ENCODE assay signal across 14 cellular contexts in genomic region chr1:37676281-37677243, GRCh38. TPM values are rescaled to one million over a fixed set of nuclear protein-coding genes. Genes with fewer than 3 reads are reported as not detected.
DNase-seq lines count a peak whose midpoint lies in the region; ATAC-seq and TF ChIP-seq lines count a peak whose summit lies in the region.
"Had no signal": no experiment of that assay in that cellular context is flagged by ENCODE, and none has a peak within 500 bp of the region (broad histone marks: within the 10 kb centered on the region; RNA-seq: fewer than 3 reads in every experiment).

No MANE protein-coding gene starts in this region.

- TF ChIP-seq CTCF in GM10266 (IDR thresholded peaks at IDR 0.05; ENCODE audit: control insufficient read depth, insufficient read depth, low read depth, missing control alignments), result no peak
- TF ChIP-seq CTCF in HEK293 (tag by site-specific recombination; IDR thresholded peaks at IDR 0.05), result no peak
- no peak for TF ChIP-seq CTCF in activated B cell treated with CpG ODN at 0.5 μM for 24 hours (IDR thresholded peaks at IDR 0.05)
- TF ChIP-seq CTCF in BE2C (IDR thresholded peaks at IDR 0.05; ENCODE audit: low read depth, low read length), result no peak
- no peak for TF ChIP-seq CTCF in chondrocyte (IDR thresholded peaks at IDR 0.05)

- H3K9me3 Mint-ChIP-seq in activated B cell treated with CpG ODN at 0.5 μM for 24 hours (no peaks in the 10 kb centered on the region), chondrocyte (ENCODE audit: low read depth) (no peaks in the 10 kb centered on the region)
- H3K9me3 Mint-ChIP-seq: activated T-helper 17 cell treated with anti-CD3 and anti-CD28 coated beads, Interleukin-2, amount 50 U/mL, for 72 hours had no signal

- H3K4me3 ChIP-seq in HEK293 (ENCODE audit: low read depth, low read length) (no peak overlapping the region), BE2C (ENCODE audit: low read depth, low read length) (no peak overlapping the region)

- no peaks in the 10 kb centered on the region for H3K27me3 ChIP-seq in BE2C

- ATAC-seq in activated B cell treated with CpG ODN at 0.5 μM for 24 hours (ENCODE audit: low read depth) (peak; percentile 54), SK-N-SH treated with all-trans-retinoic acid at 6 μM for 48 hours (no peak)
- ATAC-seq: activated T-helper 17 cell treated with anti-CD3 and anti-CD28 coated beads, Interleukin-2, amount 50 U/mL, for 72 hours had no signal

- H3K27ac Mint-ChIP-seq in activated B cell treated with CpG ODN at 0.5 μM for 24 hours (peak overlapping the region; percentile 92), chondrocyte (ENCODE audit: unreplicated experiment) (no peak overlapping the region)
- H3K27ac Mint-ChIP-seq: activated T-helper 17 cell treated with anti-CD3 and anti-CD28 coated beads, Interleukin-2, amount 50 U/mL, for 72 hours had no signal

- H3K4me1 ChIP-seq in HEK293 (ENCODE audit: control insufficient read depth, insufficient read depth, low read length), result no peaks in the 10 kb centered on the region
- no peaks in the 10 kb centered on the region for H3K4me1 ChIP-seq in BE2C

- H3K9me3 ChIP-seq in HEK293 (ENCODE audit: control insufficient read depth, insufficient read depth, low read depth, low read length) (no peaks in the 10 kb centered on the region), BE2C (no peaks in the 10 kb centered on the region)

- H3K27ac ChIP-seq in HEK293 (ENCODE audit: extremely low read depth, low read depth, low read length), result no peak overlapping the region

- H3K4me1 Mint-ChIP-seq in activated B cell treated with CpG ODN at 0.5 μM for 24 hours, result peaks cover 28% of the 10 kb centered on the region
- no peaks in the 10 kb centered on the region for H3K4me1 Mint-ChIP-seq in chondrocyte (ENCODE audit: low read depth)

- H3K36me3 ChIP-seq in HEK293 (ENCODE audit: control insufficient read depth in 2 of 2, insufficient read depth in 1 of 2, low read length in 2 of 2), result peaks cover 0 to 7% of the 10 kb centered on the region in 2 experiments; a peak in 1 of 3 replicates
- no peaks in the 10 kb centered on the region; the same call in 1 of the 2 replicates for H3K36me3 ChIP-seq in BE2C

- H3K36me3 Mint-ChIP-seq in activated B cell treated with CpG ODN at 0.5 μM for 24 hours (ENCODE audit: low read depth) (peaks cover 7% of the 10 kb centered on the region), chondrocyte (ENCODE audit: low read depth) (peaks cover 3% of the 10 kb centered on the region)

- intact Hi-C loops in activated B cell treated with CpG ODN at 0.5 μM for 24 hours (cut with micrococcal nuclease), result no loop called here
- intact Hi-C loops in posterior vena cava (cut with DNase I), result loop anchor here in 1 of 2 donors (5.0 kb wide), 1 partner anchor 64 kb away; no protein-coding TSS in a partner anchor

- POLR2A ChIA-PET in HEK293 (lab: Yijun Ruan, JAX) (no interaction called here), activated B cell treated with CpG ODN at 0.5 μM for 24 hours (lab: Charles Lee) (interaction anchor here (1.1 to 2.7 kb wide), 2 partner anchors 15 to 78 kb away, joined by 6 to 10 read pairs; partner anchors contain the start of gene CDCA8)

- DNase-seq in GM10266 (ENCODE audit: extremely low spot score), result peak; percentile 61
- DNase-seq in activated B cell treated with CpG ODN at 0.5 μM for 24 hours, result no peak
- peak; percentile 45 for DNase-seq in posterior vena cava (ENCODE audit: low spot score)
- no peak for DNase-seq in NCI-H345 (lab: John Stamatoyannopoulos, UW)
- no peak for DNase-seq in BE2C
- no peak for DNase-seq in chondrocyte (ENCODE audit: low spot score)
- DNase-seq: GOT3, NCI-H526, T1000 had no signal

- peak overlapping the region; percentile 59 for H3K4me3 Mint-ChIP-seq in activated B cell treated with CpG ODN at 0.5 μM for 24 hours
- no peak overlapping the region for H3K4me3 Mint-ChIP-seq in chondrocyte (ENCODE audit: unreplicated experiment)
- H3K4me3 Mint-ChIP-seq: activated T-helper 17 cell treated with anti-CD3 and anti-CD28 coated beads, Interleukin-2, amount 50 U/mL, for 72 hours had no signal

- CTCF ChIA-PET in HEK293 (lab: Yijun Ruan, JAX), result interaction anchor here (0.6 to 11.0 kb wide), 3 partner anchors 76 to 110 kb away, joined by 3 to 183 read pairs (median 4); no protein-coding TSS in a partner anchor
- CTCF ChIA-PET in activated B cell treated with CpG ODN at 0.5 μM for 24 hours (lab: Charles Lee), result interaction anchor here (1.1 to 3.3 kb wide), 3 partner anchors 14 to 183 kb away, joined by 3 to 15 read pairs (median 4); a partner anchor contains a TSS

- H3K27me3 Mint-ChIP-seq in activated B cell treated with CpG ODN at 0.5 μM for 24 hours (peaks cover 4% of the 10 kb centered on the region), chondrocyte (ENCODE audit: low read depth) (peaks cover 16% of the 10 kb centered on the region)

TF ChIP-seq in HEK293, 187 proteins besides CTCF, POLR2A, EP300 and RAD21 (continues in another document):
- TF ChIP-seq FEZF1 (tag by site-specific recombination; IDR thresholded peaks at IDR 0.05) (peak; percentile 98), OSR2 (tag by site-specific recombination; IDR thresholded peaks at IDR 0.05) (peak; percentile 39; the same call in 1 of the 2 replicates), ZNF221 (tag by site-specific recombination; IDR thresholded peaks at IDR 0.05; ENCODE audit: borderline replicate concordance) (no peak), ZNF488 (tag by site-specific recombination; IDR thresholded peaks at IDR 0.05) (0 out of 2 replicates have a peak, but pooled peaks have one; percentile 29), ZNF561 (tag by site-specific recombination; IDR thresholded peaks at IDR 0.05; ENCODE audit: borderline replicate concordance) (peak; percentile 100), KLF16 (tag by site-specific recombination; IDR thresholded peaks at IDR 0.05) (no peak), MYNN (tag by site-specific recombination; IDR thresholded peaks at IDR 0.05; ENCODE audit: borderline replicate concordance) (no peak), ZNF138 (tag by site-specific recombination; IDR thresholded peaks at IDR 0.05; ENCODE audit: borderline replicate concordance) (no peak), IKZF3 (tag by site-specific recombination; IDR thresholded peaks at IDR 0.05) (peak; percentile 76), ZNF324 (tag by site-specific recombination; IDR thresholded peaks at IDR 0.05) (no peak), ZNF175 (tag by site-specific recombination; IDR thresholded peaks at IDR 0.05) (no peak), ZNF677 (tag by site-specific recombination; IDR thresholded peaks at IDR 0.05) (no peak), ZNF777 (tag by site-specific recombination; IDR thresholded peaks at IDR 0.05; ENCODE audit: borderline replicate concordance) (no peak)

TF ChIP-seq in SK-N-SH treated with all-trans-retinoic acid at 6 μM for 48 hours, 23 proteins besides CTCF, POLR2A, EP300 and RAD21 (continues in another document):
- TF ChIP-seq ZC3H10 (CRISPR knock-in tag; IDR thresholded peaks at IDR 0.05), result no peak
- TF ChIP-seq ZNF8 (CRISPR knock-in tag; IDR thresholded peaks at IDR 0.05), result no peak
- TF ChIP-seq CSDC2 (CRISPR knock-in tag; IDR thresholded peaks at IDR 0.05), result no peak
- no peak for TF ChIP-seq ZNF565 (CRISPR knock-in tag; conservative IDR thresholded peaks at IDR 0.05; ENCODE audit: low read depth)
- no peak for TF ChIP-seq OSR1 (CRISPR knock-in tag; IDR thresholded peaks at IDR 0.05)
- TF ChIP-seq ZNF70 (CRISPR knock-in tag; IDR thresholded peaks at IDR 0.05), result no peak
- TF ChIP-seq ZFP30 (CRISPR knock-in tag; IDR thresholded peaks at IDR 0.05), result no peak
- no peak for TF ChIP-seq PATZ1 (CRISPR knock-in tag; IDR thresholded peaks at IDR 0.05; ENCODE audit: borderline replicate concordance)
- TF ChIP-seq SNAI2 (CRISPR knock-in tag; IDR thresholded peaks at IDR 0.05), result no peak
- TF ChIP-seq ISL1 (CRISPR knock-in tag; IDR thresholded peaks at IDR 0.05), result no peak

RNA-seq across cellular contexts. Expression of gene CDCA8, which starts 15.8 kb away (rescaled TPM):
- total RNA-seq in activated B cell treated with CpG ODN at 0.5 μM for 24 hours (1.9 and 2.9 TPM in 2 replicates), posterior vena cava (under 1 TPM; 0.42 to 0.48 TPM), chondrocyte (5.7 to 7.0 TPM (median 6.0 TPM) in 3 replicates)
- 7.6 TPM for polyA plus RNA-seq in BE2C (2012; ENCODE audit: insufficient read depth, insufficient read length, low read depth)

RNA-seq across cellular contexts. Expression of gene RSPO1, which starts 41.9 kb away (rescaled TPM):
- total RNA-seq in activated B cell treated with CpG ODN at 0.5 μM for 24 hours, result not detected in 2 replicates
- total RNA-seq in posterior vena cava, result 1 to 10 TPM in 1 of 2 donors, under 1 TPM in 1; 0.60 to 1.2 TPM
- not detected for polyA plus RNA-seq in BE2C (2012; ENCODE audit: insufficient read depth, insufficient read length, low read depth)
- total RNA-seq in chondrocyte, result not detected in 3 replicates
- total RNA-seq: activated T-helper 17 cell treated with anti-CD3 and anti-CD28 coated beads, Interleukin-2, amount 50 U/mL, for 72 hours; HT1080; pulmonary artery endothelial cell had no signal

Comparison
In these comparisons a context has a peak if more than half of its experiments do, and no peak if none do; other contexts are left out.
1. DNase-seq: peak in GM10266 (single experiment) and posterior vena cava (single experiment); none in activated B cell treated with CpG ODN at 0.5 μM for 24 hours (single experiment), NCI-H345 (single experiment), BE2C (single experiment) and chondrocyte (single experiment).